In the genomic region with DNA sequence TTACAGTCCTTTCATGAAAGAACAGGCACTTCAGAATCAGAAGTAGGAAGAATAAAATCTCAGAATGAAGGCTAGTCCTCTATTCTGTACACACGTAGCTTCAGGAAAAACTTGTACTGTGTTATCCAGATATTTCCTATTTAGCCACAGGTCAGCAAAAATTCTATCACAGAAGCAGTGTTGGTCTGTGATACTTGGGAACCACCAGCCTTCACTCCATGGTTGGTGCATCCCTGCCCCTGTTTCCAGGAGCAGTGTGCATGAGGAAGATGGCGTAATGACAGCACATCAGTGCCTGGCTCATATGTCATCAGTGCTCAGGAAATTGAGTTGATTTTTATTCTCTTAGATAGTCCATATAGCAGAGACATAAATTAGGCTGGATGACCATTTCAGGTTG, we compare ENCODE assay signal across 13 cellular contexts.
DNase-seq lines count a peak whose midpoint lies in the region; ATAC-seq and TF ChIP-seq lines count a peak whose summit lies in the region.
"Had no signal": no experiment of that assay in that cellular context is flagged by ENCODE, and none has a peak within 500 bp of the region (broad histone marks: within the 10 kb centered on the region; RNA-seq: fewer than 3 reads in every experiment).

No MANE protein-coding gene starts in this region.

- H2AFZ ChIP-seq in hepatocyte, result no peak overlapping the region

- CTCF ChIA-PET in A673 (lab: Charles Lee), result no interaction called here

- POLR2A ChIA-PET in A673 (lab: Charles Lee; ENCODE audit: low non-redundant PET), result interaction anchor here (0.6 kb wide), 1 partner anchor 21 kb away, joined by 4 read pairs; no protein-coding TSS in a partner anchor

- no TSS peak for BruUV-seq in A673 (replicated peaks; lab: Mats Ljungman, UMichigan)

- intact Hi-C loops in adrenal gland (cut with DNase I), result no loop called here
- intact Hi-C loops in A673 (cut with micrococcal nuclease; ENCODE audit: unreplicated experiment), result no loop called here

- H4K20me1 ChIP-seq in hepatocyte (ENCODE audit: insufficient read depth, poor library complexity, severe bottlenecking), result no peaks in the 10 kb centered on the region

- peak overlapping the region in 2 of 3 donors; percentile 42 to 45 for H3K9ac ChIP-seq in skeletal muscle tissue (ENCODE audit: low read depth in 1 of 3, low read length in 3 of 3)

- H3K4me2 ChIP-seq in hepatocyte, result no peak overlapping the region

- H3K79me2 ChIP-seq in hepatocyte, result peaks cover 39% of the 10 kb centered on the region

- TF ChIP-seq CTCF in adrenal gland (IDR thresholded peaks at IDR 0.05) (no peak), hepatocyte (IDR thresholded peaks at IDR 0.05; ENCODE audit: poor library complexity) (no peak), A673 (conservative IDR thresholded peaks at IDR 0.05; ENCODE audit: low read depth, low read length) (no peak)

- H3K9me2 ChIP-seq in hepatocyte (replicated peaks; ENCODE audit: insufficient read depth), result no peaks in the 10 kb centered on the region

- peak; percentile 24 for DNase-seq in HCEC 1CT
- no peak for DNase-seq in adrenal gland
- no peak for DNase-seq in hepatocyte (ENCODE audit: low spot score)
- DNase-seq in COLO668 (lab: John Stamatoyannopoulos, UW; ENCODE audit: unreplicated experiment), result no peak
- no peak for DNase-seq in A673 (ENCODE audit: low spot score)
- DNase-seq: activated naive CD4-positive, alpha-beta T cell treated with anti-CD3 and anti-CD28 coated beads, Interleukin-2, amount 10 ng/mL, durations not matched to agents 7 days and 5 days; DMS79 treated with DMSO at 0.1 percent for 48 hours; NCI-H187; NCI-H748 treated with DMSO at 0.1 percent for 48 hours had no signal

- H3K27ac ChIP-seq in adrenal gland (peak overlapping the region in 4 of 5 donors; percentile 6 to 91 (median 85)), hepatocyte (peak overlapping the region; percentile 61), skeletal muscle tissue (ENCODE audit: low read depth, low read length) (peak overlapping the region; percentile 83), A673 (ENCODE audit: low read depth, low read length, poor library complexity, severe bottlenecking) (no peak overlapping the region)

- TF ChIP-seq POLR2A in adrenal gland (IDR thresholded peaks at IDR 0.05), result no peak

- H3K4me1 ChIP-seq in adrenal gland (replicated peaks in 1 of 2) (peaks cover 20 to 49% of the 10 kb centered on the region in 2 donors), hepatocyte (ENCODE audit: insufficient read depth) (peaks cover 31% of the 10 kb centered on the region), skeletal muscle tissue (ENCODE audit: control insufficient read depth in 3 of 3, insufficient read depth in 3 of 3, low read length in 3 of 3) (peaks cover 55 to 60% (median 60%) of the 10 kb centered on the region in 3 donors), A673 (ENCODE audit: insufficient read depth, low read length, poor library complexity, severe bottlenecking) (peaks cover 29% of the 10 kb centered on the region)

- H3K9me3 ChIP-seq in adrenal gland (replicated peaks in 1 of 3) (no peaks in the 10 kb centered on the region), hepatocyte (ENCODE audit: low read depth) (no peaks in the 10 kb centered on the region), skeletal muscle tissue (ENCODE audit: control insufficient read depth in 3 of 3, low read length in 3 of 3) (no peaks in the 10 kb centered on the region), A673 (ENCODE audit: low read depth, low read length, poor library complexity, severe bottlenecking) (no peaks in the 10 kb centered on the region)

- no peaks in the 10 kb centered on the region for H3K36me3 ChIP-seq in adrenal gland (replicated peaks in 1 of 2)
- no peaks in the 10 kb centered on the region for H3K36me3 ChIP-seq in hepatocyte (replicated peaks; ENCODE audit: insufficient read depth, low read depth)
- no peaks in the 10 kb centered on the region for H3K36me3 ChIP-seq in skeletal muscle tissue (ENCODE audit: control insufficient read depth in 3 of 3, insufficient read depth in 3 of 3, low read length in 3 of 3)
- no peaks in the 10 kb centered on the region for H3K36me3 ChIP-seq in A673 (ENCODE audit: insufficient read depth, low read length, poor library complexity, severe bottlenecking)

- H3K27me3 ChIP-seq in adrenal gland (no peaks in the 10 kb centered on the region), hepatocyte (no peaks in the 10 kb centered on the region), skeletal muscle tissue (ENCODE audit: control insufficient read depth in 3 of 3, insufficient read depth in 3 of 3, low read length in 3 of 3) (no peaks in the 10 kb centered on the region), A673 (replicated peaks; ENCODE audit: insufficient read depth, low read depth, low read length, poor library complexity) (no peaks in the 10 kb centered on the region)

- ATAC-seq in HG03108 (IDR thresholded peaks at IDR 0.05; ENCODE audit: unreplicated experiment) (no peak), GM21786 (IDR thresholded peaks at IDR 0.05; ENCODE audit: unreplicated experiment) (no peak)
- ATAC-seq: GM12878 had no signal

- 77 to 83% (median 80%) methylated on average over 2 of the region's 2 CpGs for WGBS in adrenal gland, 4 donors
- 90% methylated on average over 2 of the region's 2 CpGs for WGBS in hepatocyte (ENCODE audit: low lambda C conversion rate, missing lambda C conversion rate)

- no peak overlapping the region for H3K4me3 ChIP-seq in adrenal gland
- no peak overlapping the region for H3K4me3 ChIP-seq in hepatocyte
- H3K4me3 ChIP-seq in skeletal muscle tissue (ENCODE audit: low read length in 3 of 3), result no peak overlapping the region
- no peak overlapping the region for H3K4me3 ChIP-seq in A673 (ENCODE audit: low read depth, low read length, poor library complexity, severe bottlenecking)
- H3K4me3 ChIP-seq: GM12878 had no signal
